18 cellular contexts compared by ENCODE assay signal in the genomic region with DNA sequence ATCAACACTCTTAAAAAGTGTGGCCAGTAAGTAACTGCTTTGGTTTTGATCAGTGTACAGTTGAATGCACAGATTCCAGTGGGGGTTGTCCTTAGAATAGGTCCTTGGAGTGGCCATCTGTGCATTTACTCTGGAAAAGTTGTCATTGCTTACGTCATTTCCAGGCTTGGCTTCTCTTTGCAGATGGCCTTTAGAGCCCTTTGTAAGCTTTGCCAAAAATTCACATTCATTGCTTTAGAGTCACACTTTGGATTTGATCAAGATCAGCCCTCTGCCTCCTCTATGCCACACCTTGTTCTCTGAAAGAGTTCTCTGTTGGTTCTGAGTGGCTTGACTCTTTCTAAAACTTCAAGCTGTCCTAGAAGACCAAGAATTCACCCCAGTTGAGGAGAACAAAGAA.
"Had no signal": no experiment of that assay in that cellular context is flagged by ENCODE, and none has a peak within 500 bp of the region (broad histone marks: within the 10 kb centered on the region; RNA-seq: fewer than 3 reads in every experiment).

No MANE protein-coding gene starts in this region.

- DNase-seq: activated CD4-positive, alpha-beta memory T cell treated with anti-CD3 and anti-CD28 coated beads, Interleukin-2, amount 10 ng/mL, durations not matched to agents 7 days and 5 days; activated CD4-positive, CD25-positive, alpha-beta regulatory T cell treated with anti-CD3 and anti-CD28 coated beads, Interleukin-2, amount 50 U/mL, for 72 hours; activated gamma-delta T cell; activated T-cell treated with anti-CD3 and anti-CD28 coated beads, Interleukin-2, amount 50 U/mL, for 48 hours; amygdala; brain microvascular endothelial cell; esophagus squamous epithelium; hippocampal formation; lower lobe of right lung; naive thymus-derived CD8-positive, alpha-beta T cell; posterior cingulate gyrus; thyroid gland had no signal

- H3K27ac Mint-ChIP-seq: activated CD4-positive, alpha-beta memory T cell treated with anti-CD3 and anti-CD28 coated beads, Interleukin-2, amount 10 ng/mL, durations not matched to agents 7 days and 5 days; activated naive CD8-positive, alpha-beta T cell; stimulated activated effector memory CD8-positive, alpha-beta T cell treated with anti-CD3 and anti-CD28 coated beads, Interleukin-12 subunit alpha, Interleukin-12 subunit beta, amount 100 ng/mL, for 72 hours had no signal

- H3K4me3 ChIP-seq: esophagus squamous epithelium, lower lobe of right lung, right atrium auricular region, smooth muscle cell, thyroid gland had no signal

- H3K27ac ChIP-seq: brain microvascular endothelial cell, esophagus squamous epithelium, lower lobe of right lung, right atrium auricular region, thyroid gland had no signal

- FAIRE-seq: endometrium, urothelium cell line had no signal

- H3K36me3 Mint-ChIP-seq: naive thymus-derived CD8-positive, alpha-beta T cell; stimulated activated effector memory CD8-positive, alpha-beta T cell treated with anti-CD3 and anti-CD28 coated beads, Interleukin-12 subunit alpha, Interleukin-12 subunit beta, amount 100 ng/mL, for 72 hours had no signal

- H3K36me3 ChIP-seq: brain microvascular endothelial cell, esophagus squamous epithelium, lower lobe of right lung, right atrium auricular region, thyroid gland had no signal

- H3K4me3 Mint-ChIP-seq: activated CD4-positive, alpha-beta memory T cell treated with anti-CD3 and anti-CD28 coated beads, Interleukin-2, amount 10 ng/mL, durations not matched to agents 7 days and 5 days; activated naive CD8-positive, alpha-beta T cell; naive thymus-derived CD8-positive, alpha-beta T cell; stimulated activated effector memory CD8-positive, alpha-beta T cell treated with anti-CD3 and anti-CD28 coated beads, Interleukin-12 subunit alpha, Interleukin-12 subunit beta, amount 100 ng/mL, for 72 hours had no signal

- H3K4me1 Mint-ChIP-seq: stimulated activated effector memory CD8-positive, alpha-beta T cell treated with anti-CD3 and anti-CD28 coated beads, Interleukin-12 subunit alpha, Interleukin-12 subunit beta, amount 100 ng/mL, for 72 hours had no signal

- H3K4me1 ChIP-seq: esophagus squamous epithelium, lower lobe of right lung, thyroid gland had no signal

- H3K27me3 Mint-ChIP-seq: activated CD4-positive, alpha-beta memory T cell treated with anti-CD3 and anti-CD28 coated beads, Interleukin-2, amount 10 ng/mL, durations not matched to agents 7 days and 5 days; activated naive CD8-positive, alpha-beta T cell; naive thymus-derived CD8-positive, alpha-beta T cell had no signal

- H3K27me3 ChIP-seq: brain microvascular endothelial cell, esophagus squamous epithelium, right atrium auricular region, thyroid gland had no signal

- ATAC-seq: naive thymus-derived CD8-positive, alpha-beta T cell; stimulated activated effector memory CD8-positive, alpha-beta T cell treated with anti-CD3 and anti-CD28 coated beads, Interleukin-12 subunit alpha, Interleukin-12 subunit beta, amount 100 ng/mL, for 72 hours had no signal

- H3K9me3 ChIP-seq: esophagus squamous epithelium, lower lobe of right lung, right atrium auricular region, thyroid gland had no signal

- H3K9me3 Mint-ChIP-seq: activated CD4-positive, alpha-beta memory T cell treated with anti-CD3 and anti-CD28 coated beads, Interleukin-2, amount 10 ng/mL, durations not matched to agents 7 days and 5 days; naive thymus-derived CD8-positive, alpha-beta T cell; stimulated activated effector memory CD8-positive, alpha-beta T cell treated with anti-CD3 and anti-CD28 coated beads, Interleukin-12 subunit alpha, Interleukin-12 subunit beta, amount 100 ng/mL, for 72 hours had no signal

- H3K4me2 ChIP-seq: smooth muscle cell had no signal
